Comparison of ENCODE assay signal across 1 cellular context in genomic region chr22:41301085-41302015, GRCh38.
TF ChIP-seq lines count a peak whose summit lies in the region.

A gene with protein sequence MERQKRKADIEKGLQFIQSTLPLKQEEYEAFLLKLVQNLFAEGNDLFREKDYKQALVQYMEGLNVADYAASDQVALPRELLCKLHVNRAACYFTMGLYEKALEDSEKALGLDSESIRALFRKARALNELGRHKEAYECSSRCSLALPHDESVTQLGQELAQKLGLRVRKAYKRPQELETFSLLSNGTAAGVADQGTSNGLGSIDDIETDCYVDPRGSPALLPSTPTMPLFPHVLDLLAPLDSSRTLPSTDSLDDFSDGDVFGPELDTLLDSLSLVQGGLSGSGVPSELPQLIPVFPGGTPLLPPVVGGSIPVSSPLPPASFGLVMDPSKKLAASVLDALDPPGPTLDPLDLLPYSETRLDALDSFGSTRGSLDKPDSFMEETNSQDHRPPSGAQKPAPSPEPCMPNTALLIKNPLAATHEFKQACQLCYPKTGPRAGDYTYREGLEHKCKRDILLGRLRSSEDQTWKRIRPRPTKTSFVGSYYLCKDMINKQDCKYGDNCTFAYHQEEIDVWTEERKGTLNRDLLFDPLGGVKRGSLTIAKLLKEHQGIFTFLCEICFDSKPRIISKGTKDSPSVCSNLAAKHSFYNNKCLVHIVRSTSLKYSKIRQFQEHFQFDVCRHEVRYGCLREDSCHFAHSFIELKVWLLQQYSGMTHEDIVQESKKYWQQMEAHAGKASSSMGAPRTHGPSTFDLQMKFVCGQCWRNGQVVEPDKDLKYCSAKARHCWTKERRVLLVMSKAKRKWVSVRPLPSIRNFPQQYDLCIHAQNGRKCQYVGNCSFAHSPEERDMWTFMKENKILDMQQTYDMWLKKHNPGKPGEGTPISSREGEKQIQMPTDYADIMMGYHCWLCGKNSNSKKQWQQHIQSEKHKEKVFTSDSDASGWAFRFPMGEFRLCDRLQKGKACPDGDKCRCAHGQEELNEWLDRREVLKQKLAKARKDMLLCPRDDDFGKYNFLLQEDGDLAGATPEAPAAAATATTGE (plus strand): TSS chr22:41301525. CDS start chr22:41320661, 19,136 bp downstream.

TF ChIP-seq in HepG2, 621 proteins besides CTCF, POLR2A, EP300 and RAD21 (continued from another document and continues in another):
- peak; percentile 48; the same call in 1 of the 2 replicates for TF ChIP-seq SP5 (CRISPR knock-in tag; IDR thresholded peaks at IDR 0.05; ENCODE audit: borderline replicate concordance, low read depth)
- TF ChIP-seq, protein P1, sequence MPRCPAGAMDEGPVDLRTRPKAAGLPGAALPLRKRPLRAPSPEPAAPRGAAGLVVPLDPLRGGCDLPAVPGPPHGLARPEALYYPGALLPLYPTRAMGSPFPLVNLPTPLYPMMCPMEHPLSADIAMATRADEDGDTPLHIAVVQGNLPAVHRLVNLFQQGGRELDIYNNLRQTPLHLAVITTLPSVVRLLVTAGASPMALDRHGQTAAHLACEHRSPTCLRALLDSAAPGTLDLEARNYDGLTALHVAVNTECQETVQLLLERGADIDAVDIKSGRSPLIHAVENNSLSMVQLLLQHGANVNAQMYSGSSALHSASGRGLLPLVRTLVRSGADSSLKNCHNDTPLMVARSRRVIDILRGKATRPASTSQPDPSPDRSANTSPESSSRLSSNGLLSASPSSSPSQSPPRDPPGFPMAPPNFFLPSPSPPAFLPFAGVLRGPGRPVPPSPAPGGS (CRISPR knock-in tag; IDR thresholded peaks at IDR 0.05) = no peak
- TF ChIP-seq, protein P2, sequence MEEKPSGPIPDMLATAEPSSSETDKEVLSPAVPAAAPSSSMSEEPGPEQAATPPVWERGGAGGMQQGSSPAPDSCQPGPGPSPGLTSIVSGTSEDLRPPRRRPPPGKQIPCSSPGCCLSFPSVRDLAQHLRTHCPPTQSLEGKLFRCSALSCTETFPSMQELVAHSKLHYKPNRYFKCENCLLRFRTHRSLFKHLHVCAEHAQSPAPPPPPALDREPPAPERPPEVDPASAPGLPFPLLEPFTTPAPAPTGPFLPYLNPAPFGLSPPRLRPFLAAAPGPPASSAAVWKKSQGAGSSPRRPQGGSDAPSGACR (CRISPR knock-in tag; IDR thresholded peaks at IDR 0.05) = no peak
- 0 out of 2 replicates have a peak, but pooled peaks have one; percentile 45 for TF ChIP-seq ZFP37 (CRISPR knock-in tag; IDR thresholded peaks at IDR 0.05; ENCODE audit: borderline replicate concordance)
- TF ChIP-seq, protein P3, sequence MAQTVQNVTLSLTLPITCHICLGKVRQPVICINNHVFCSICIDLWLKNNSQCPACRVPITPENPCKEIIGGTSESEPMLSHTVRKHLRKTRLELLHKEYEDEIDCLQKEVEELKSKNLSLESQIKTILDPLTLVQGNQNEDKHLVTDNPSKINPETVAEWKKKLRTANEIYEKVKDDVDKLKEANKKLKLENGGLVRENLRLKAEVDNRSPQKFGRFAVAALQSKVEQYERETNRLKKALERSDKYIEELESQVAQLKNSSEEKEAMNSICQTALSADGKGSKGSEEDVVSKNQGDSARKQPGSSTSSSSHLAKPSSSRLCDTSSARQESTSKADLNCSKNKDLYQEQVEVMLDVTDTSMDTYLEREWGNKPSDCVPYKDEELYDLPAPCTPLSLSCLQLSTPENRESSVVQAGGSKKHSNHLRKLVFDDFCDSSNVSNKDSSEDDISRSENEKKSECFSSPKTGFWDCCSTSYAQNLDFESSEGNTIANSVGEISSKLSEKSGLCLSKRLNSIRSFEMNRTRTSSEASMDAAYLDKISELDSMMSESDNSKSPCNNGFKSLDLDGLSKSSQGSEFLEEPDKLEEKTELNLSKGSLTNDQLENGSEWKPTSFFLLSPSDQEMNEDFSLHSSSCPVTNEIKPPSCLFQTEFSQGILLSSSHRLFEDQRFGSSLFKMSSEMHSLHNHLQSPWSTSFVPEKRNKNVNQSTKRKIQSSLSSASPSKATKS (CRISPR knock-in tag; IDR thresholded peaks at IDR 0.05) = no peak
- TF ChIP-seq SMARCC2 (IDR thresholded peaks at IDR 0.05) = no peak
- TF ChIP-seq STAG1 (CRISPR knock-in tag; IDR thresholded peaks at IDR 0.05) = peak; percentile 69
- TF ChIP-seq, protein P4, sequence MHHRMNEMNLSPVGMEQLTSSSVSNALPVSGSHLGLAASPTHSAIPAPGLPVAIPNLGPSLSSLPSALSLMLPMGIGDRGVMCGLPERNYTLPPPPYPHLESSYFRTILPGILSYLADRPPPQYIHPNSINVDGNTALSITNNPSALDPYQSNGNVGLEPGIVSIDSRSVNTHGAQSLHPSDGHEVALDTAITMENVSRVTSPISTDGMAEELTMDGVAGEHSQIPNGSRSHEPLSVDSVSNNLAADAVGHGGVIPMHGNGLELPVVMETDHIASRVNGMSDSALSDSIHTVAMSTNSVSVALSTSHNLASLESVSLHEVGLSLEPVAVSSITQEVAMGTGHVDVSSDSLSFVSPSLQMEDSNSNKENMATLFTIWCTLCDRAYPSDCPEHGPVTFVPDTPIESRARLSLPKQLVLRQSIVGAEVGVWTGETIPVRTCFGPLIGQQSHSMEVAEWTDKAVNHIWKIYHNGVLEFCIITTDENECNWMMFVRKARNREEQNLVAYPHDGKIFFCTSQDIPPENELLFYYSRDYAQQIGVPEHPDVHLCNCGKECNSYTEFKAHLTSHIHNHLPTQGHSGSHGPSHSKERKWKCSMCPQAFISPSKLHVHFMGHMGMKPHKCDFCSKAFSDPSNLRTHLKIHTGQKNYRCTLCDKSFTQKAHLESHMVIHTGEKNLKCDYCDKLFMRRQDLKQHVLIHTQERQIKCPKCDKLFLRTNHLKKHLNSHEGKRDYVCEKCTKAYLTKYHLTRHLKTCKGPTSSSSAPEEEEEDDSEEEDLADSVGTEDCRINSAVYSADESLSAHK (CRISPR knock-in tag; IDR thresholded peaks at IDR 0.05; ENCODE audit: borderline replicate concordance) = no peak
- no peak for TF ChIP-seq RERE (CRISPR knock-in tag; IDR thresholded peaks at IDR 0.05; ENCODE audit: low read depth)
- TF ChIP-seq, protein P5, sequence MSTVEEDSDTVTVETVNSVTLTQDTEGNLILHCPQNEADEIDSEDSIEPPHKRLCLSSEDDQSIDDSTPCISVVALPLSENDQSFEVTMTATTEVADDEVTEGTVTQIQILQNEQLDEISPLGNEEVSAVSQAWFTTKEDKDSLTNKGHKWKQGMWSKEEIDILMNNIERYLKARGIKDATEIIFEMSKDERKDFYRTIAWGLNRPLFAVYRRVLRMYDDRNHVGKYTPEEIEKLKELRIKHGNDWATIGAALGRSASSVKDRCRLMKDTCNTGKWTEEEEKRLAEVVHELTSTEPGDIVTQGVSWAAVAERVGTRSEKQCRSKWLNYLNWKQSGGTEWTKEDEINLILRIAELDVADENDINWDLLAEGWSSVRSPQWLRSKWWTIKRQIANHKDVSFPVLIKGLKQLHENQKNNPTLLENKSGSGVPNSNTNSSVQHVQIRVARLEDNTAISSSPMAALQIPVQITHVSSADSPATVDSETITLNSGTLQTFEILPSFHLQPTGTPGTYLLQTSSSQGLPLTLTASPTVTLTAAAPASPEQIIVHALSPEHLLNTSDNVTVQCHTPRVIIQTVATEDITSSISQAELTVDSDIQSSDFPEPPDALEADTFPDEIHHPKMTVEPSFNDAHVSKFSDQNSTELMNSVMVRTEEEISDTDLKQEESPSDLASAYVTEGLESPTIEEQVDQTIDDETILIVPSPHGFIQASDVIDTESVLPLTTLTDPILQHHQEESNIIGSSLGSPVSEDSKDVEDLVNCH (CRISPR knock-in tag; IDR thresholded peaks at IDR 0.05) = no peak
- TF ChIP-seq SP4 (CRISPR knock-in tag; IDR thresholded peaks at IDR 0.05) = no peak
- TF ChIP-seq ATM (IDR thresholded peaks at IDR 0.05; ENCODE audit: borderline replicate concordance) = no peak
- TF ChIP-seq KDM1A (CRISPR knock-in tag; IDR thresholded peaks at IDR 0.05) = no peak
- TF ChIP-seq, protein P6, sequence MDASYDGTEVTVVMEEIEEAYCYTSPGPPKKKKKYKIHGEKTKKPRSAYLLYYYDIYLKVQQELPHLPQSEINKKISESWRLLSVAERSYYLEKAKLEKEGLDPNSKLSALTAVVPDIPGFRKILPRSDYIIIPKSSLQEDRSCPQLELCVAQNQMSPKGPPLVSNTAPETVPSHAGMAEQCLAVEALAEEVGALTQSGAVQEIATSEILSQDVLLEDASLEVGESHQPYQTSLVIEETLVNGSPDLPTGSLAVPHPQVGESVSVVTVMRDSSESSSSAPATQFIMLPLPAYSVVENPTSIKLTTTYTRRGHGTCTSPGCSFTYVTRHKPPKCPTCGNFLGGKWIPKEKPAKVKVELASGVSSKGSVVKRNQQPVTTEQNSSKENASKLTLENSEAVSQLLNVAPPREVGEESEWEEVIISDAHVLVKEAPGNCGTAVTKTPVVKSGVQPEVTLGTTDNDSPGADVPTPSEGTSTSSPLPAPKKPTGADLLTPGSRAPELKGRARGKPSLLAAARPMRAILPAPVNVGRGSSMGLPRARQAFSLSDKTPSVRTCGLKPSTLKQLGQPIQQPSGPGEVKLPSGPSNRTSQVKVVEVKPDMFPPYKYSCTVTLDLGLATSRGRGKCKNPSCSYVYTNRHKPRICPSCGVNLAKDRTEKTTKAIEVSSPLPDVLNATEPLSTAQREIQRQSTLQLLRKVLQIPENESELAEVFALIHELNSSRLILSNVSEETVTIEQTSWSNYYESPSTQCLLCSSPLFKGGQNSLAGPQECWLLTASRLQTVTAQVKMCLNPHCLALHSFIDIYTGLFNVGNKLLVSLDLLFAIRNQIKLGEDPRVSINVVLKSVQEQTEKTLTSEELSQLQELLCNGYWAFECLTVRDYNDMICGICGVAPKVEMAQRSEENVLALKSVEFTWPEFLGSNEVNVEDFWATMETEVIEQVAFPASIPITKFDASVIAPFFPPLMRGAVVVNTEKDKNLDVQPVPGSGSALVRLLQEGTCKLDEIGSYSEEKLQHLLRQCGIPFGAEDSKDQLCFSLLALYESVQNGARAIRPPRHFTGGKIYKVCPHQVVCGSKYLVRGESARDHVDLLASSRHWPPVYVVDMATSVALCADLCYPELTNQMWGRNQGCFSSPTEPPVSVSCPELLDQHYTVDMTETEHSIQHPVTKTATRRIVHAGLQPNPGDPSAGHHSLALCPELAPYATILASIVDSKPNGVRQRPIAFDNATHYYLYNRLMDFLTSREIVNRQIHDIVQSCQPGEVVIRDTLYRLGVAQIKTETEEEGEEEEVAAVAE (CRISPR knock-in tag; IDR thresholded peaks at IDR 0.05; ENCODE audit: borderline replicate concordance) = peak; percentile 68; the same call in 1 of the 2 replicates
- no peak for TF ChIP-seq THAP7 (CRISPR knock-in tag; IDR thresholded peaks at IDR 0.05)
- no peak for TF ChIP-seq CREB1 (IDR thresholded peaks at IDR 0.05)
- TF ChIP-seq CREB1 (CRISPR knock-in tag; IDR thresholded peaks at IDR 0.05) = no peak
- peak; percentile 84 for TF ChIP-seq TGIF2 (CRISPR knock-in tag; IDR thresholded peaks at IDR 0.05)
- no peak for TF ChIP-seq NR0B2 (CRISPR knock-in tag; IDR thresholded peaks at IDR 0.05)
- TF ChIP-seq TSC22D2 (CRISPR knock-in tag; IDR thresholded peaks at IDR 0.05; ENCODE audit: borderline replicate concordance) = 0 out of 2 replicates have a peak, but pooled peaks have one; percentile 67
